10 cellular contexts compared by ENCODE assay signal in the genomic region with DNA sequence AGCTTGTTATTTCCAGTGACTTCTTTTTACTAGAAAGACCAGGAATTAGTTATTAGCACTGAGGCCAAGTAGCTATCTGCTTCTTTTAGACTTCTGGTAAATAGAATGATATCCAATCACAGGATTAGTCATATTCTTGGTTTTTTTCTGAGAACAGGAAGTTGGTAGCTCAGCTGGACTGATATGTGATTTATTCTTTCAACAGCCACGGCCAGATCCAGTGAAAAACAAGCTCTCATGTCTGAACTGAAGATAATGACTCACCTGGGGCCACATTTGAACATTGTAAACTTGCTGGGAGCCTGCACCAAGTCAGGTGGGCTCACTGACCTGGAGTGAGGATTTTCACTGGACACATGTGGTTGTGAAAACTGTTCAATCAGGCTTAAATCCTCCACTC. TPM values are rescaled to one million over a fixed set of nuclear protein-coding genes. Genes with fewer than 3 reads are reported as not detected.
DNase-seq lines count a peak whose midpoint lies in the region; ATAC-seq and TF ChIP-seq lines count a peak whose summit lies in the region.
"Had no signal": no experiment of that assay in that cellular context is flagged by ENCODE, and none has a peak within 500 bp of the region (broad histone marks: within the 10 kb centered on the region; RNA-seq: fewer than 3 reads in every experiment).

No MANE protein-coding gene starts in this region.

- ATAC-seq in HG03460 (IDR thresholded peaks at IDR 0.05; ENCODE audit: unreplicated experiment), result peak; percentile 84
- ATAC-seq in naive thymus-derived CD8-positive, alpha-beta T cell, result no peak

- no peak overlapping the region for H3K9ac ChIP-seq in smooth muscle cell (ENCODE audit: low read depth)
- H3K9ac ChIP-seq: BLaER1 had no signal

- peaks cover 39% of the 10 kb centered on the region for H3K36me3 ChIP-seq in smooth muscle cell (ENCODE audit: low read depth)
- H3K36me3 ChIP-seq: BLaER1, uterus had no signal

- peaks cover 38% of the 10 kb centered on the region for H3K4me1 Mint-ChIP-seq in activated CD4-positive, alpha-beta memory T cell treated with anti-CD3 and anti-CD28 coated beads, Interleukin-2, amount 10 ng/mL, durations not matched to agents 7 days and 5 days
- peaks cover 2% of the 10 kb centered on the region for H3K4me1 Mint-ChIP-seq in activated CD4-positive, alpha-beta memory T cell treated with anti-CD3 and anti-CD28 coated beads for 36 hours (ENCODE audit: low read depth)
- no peaks in the 10 kb centered on the region for H3K4me1 Mint-ChIP-seq in naive thymus-derived CD8-positive, alpha-beta T cell

- peaks cover 16% of the 10 kb centered on the region for H3K36me3 Mint-ChIP-seq in activated CD4-positive, alpha-beta memory T cell treated with anti-CD3 and anti-CD28 coated beads, Interleukin-2, amount 10 ng/mL, durations not matched to agents 7 days and 5 days (ENCODE audit: low read depth)
- H3K36me3 Mint-ChIP-seq in activated CD4-positive, alpha-beta memory T cell treated with anti-CD3 and anti-CD28 coated beads for 36 hours, result no peaks in the 10 kb centered on the region
- H3K36me3 Mint-ChIP-seq in naive thymus-derived CD8-positive, alpha-beta T cell, result peaks cover 0 to 11% (median 0%) of the 10 kb centered on the region in 3 donors

- 0% methylated on average over 1 of the region's 1 CpG for WGBS in smooth muscle cell (ENCODE audit: low lambda C conversion rate)

- H3K27ac Mint-ChIP-seq in activated CD4-positive, alpha-beta memory T cell treated with anti-CD3 and anti-CD28 coated beads, Interleukin-2, amount 10 ng/mL, durations not matched to agents 7 days and 5 days, result peak overlapping the region; percentile 58
- no peak overlapping the region for H3K27ac Mint-ChIP-seq in activated CD4-positive, alpha-beta memory T cell treated with anti-CD3 and anti-CD28 coated beads for 36 hours
- H3K27ac Mint-ChIP-seq in naive thymus-derived CD8-positive, alpha-beta T cell, result no peak overlapping the region

- no peak overlapping the region for H2AFZ ChIP-seq in smooth muscle cell (ENCODE audit: low read depth)

- CTCF ChIA-PET in activated CD4-positive, alpha-beta memory T cell treated with anti-CD3 and anti-CD28 coated beads, Interleukin-2, amount 10 ng/mL, durations not matched to agents 7 days and 5 days (lab: Charles Lee), result interaction anchor here (1.1 to 3.9 kb wide), 3 partner anchors 38 to 44 kb away, joined by 3 to 16 read pairs (median 5); no protein-coding TSS in a partner anchor
- CTCF ChIA-PET in activated CD4-positive, alpha-beta memory T cell treated with anti-CD3 and anti-CD28 coated beads for 36 hours (lab: Charles Lee), result interaction anchor here (1.4 kb wide), 1 partner anchor 11 kb away, joined by 3 read pairs; no protein-coding TSS in a partner anchor

- H3K27me3 ChIP-seq in smooth muscle cell (ENCODE audit: low read depth), result no peaks in the 10 kb centered on the region
- H3K27me3 ChIP-seq: BLaER1, uterus had no signal

- no peaks in the 10 kb centered on the region for H3K27me3 Mint-ChIP-seq in activated CD4-positive, alpha-beta memory T cell treated with anti-CD3 and anti-CD28 coated beads, Interleukin-2, amount 10 ng/mL, durations not matched to agents 7 days and 5 days
- H3K27me3 Mint-ChIP-seq in activated CD4-positive, alpha-beta memory T cell treated with anti-CD3 and anti-CD28 coated beads for 36 hours, result peaks cover 35% of the 10 kb centered on the region
- peaks cover 18 to 31% (median 24%) of the 10 kb centered on the region in 5 donors for H3K27me3 Mint-ChIP-seq in naive thymus-derived CD8-positive, alpha-beta T cell

- H3F3A ChIP-seq in smooth muscle cell (ENCODE audit: low read depth), result peaks cover 37% of the 10 kb centered on the region

- POLR2A ChIA-PET in activated CD4-positive, alpha-beta memory T cell treated with anti-CD3 and anti-CD28 coated beads, Interleukin-2, amount 10 ng/mL, durations not matched to agents 7 days and 5 days (lab: Charles Lee), result interaction anchor here (1.0 to 1.8 kb wide), 3 partner anchors 9 to 39 kb away, joined by 3 to 5 read pairs (median 3); no protein-coding TSS in a partner anchor
- POLR2A ChIA-PET in activated CD4-positive, alpha-beta memory T cell treated with anti-CD3 and anti-CD28 coated beads for 36 hours (lab: Charles Lee), result no interaction called here
- POLR2A ChIA-PET in naive thymus-derived CD8-positive, alpha-beta T cell (lab: Charles Lee), result no interaction called here

- peaks cover 51% of the 10 kb centered on the region for H4K20me1 ChIP-seq in smooth muscle cell (ENCODE audit: low read depth)
- H4K20me1 ChIP-seq: BLaER1 had no signal

- peak; percentile 18 for DNase-seq in activated CD4-positive, alpha-beta memory T cell treated with anti-CD3 and anti-CD28 coated beads, Interleukin-2, amount 10 ng/mL, durations not matched to agents 7 days and 5 days
- no peak for DNase-seq in activated CD4-positive, alpha-beta memory T cell treated with anti-CD3 and anti-CD28 coated beads for 36 hours
- DNase-seq in cardiac fibroblast (ENCODE audit: low read depth in 2 of 2) (peak; percentile 80 to 85), smooth muscle cell (lab: John Stamatoyannopoulos, UW; ENCODE audit: unreplicated experiment) (no peak), NCI-H1436 (lab: John Stamatoyannopoulos, UW) (no peak), substantia nigra (lab: John Stamatoyannopoulos, UW) (no peak)
- DNase-seq in naive thymus-derived CD8-positive, alpha-beta T cell, result no peak

- peaks cover 12% of the 10 kb centered on the region for H3K4me1 ChIP-seq in smooth muscle cell (ENCODE audit: low read depth)
- H3K4me1 ChIP-seq: BLaER1 had no signal

- H3K27ac ChIP-seq in smooth muscle cell (ENCODE audit: low read depth) (peak overlapping the region; percentile 69), substantia nigra (ENCODE audit: low read depth, low read length, poor library complexity, severe bottlenecking) (no peak overlapping the region)
- H3K27ac ChIP-seq: BLaER1, uterus had no signal

- no peak for TF ChIP-seq CTCF in cardiac fibroblast (IDR thresholded peaks at IDR 0.05; ENCODE audit: low read depth, low read length)
- no peak for TF ChIP-seq CTCF in smooth muscle cell (IDR thresholded peaks at IDR 0.05; ENCODE audit: borderline replicate concordance, insufficient read depth, poor library complexity, severe bottlenecking)

- intact Hi-C loops in activated CD4-positive, alpha-beta memory T cell treated with anti-CD3 and anti-CD28 coated beads for 36 hours (cut with micrococcal nuclease), result no loop called here

- peaks cover 14% of the 10 kb centered on the region for H3K9me3 Mint-ChIP-seq in activated CD4-positive, alpha-beta memory T cell treated with anti-CD3 and anti-CD28 coated beads, Interleukin-2, amount 10 ng/mL, durations not matched to agents 7 days and 5 days
- H3K9me3 Mint-ChIP-seq in activated CD4-positive, alpha-beta memory T cell treated with anti-CD3 and anti-CD28 coated beads for 36 hours, result peaks cover 4% of the 10 kb centered on the region
- peaks cover 0 to 12% (median 9%) of the 10 kb centered on the region in 9 donors for H3K9me3 Mint-ChIP-seq in naive thymus-derived CD8-positive, alpha-beta T cell

- H3K79me2 ChIP-seq in smooth muscle cell (ENCODE audit: low read depth), result no peaks in the 10 kb centered on the region

- no peaks in the 10 kb centered on the region for H3K9me3 ChIP-seq in smooth muscle cell (replicated peaks; ENCODE audit: low read depth)
- H3K9me3 ChIP-seq: uterus had no signal

- no peak overlapping the region for H3K4me3 ChIP-seq in cardiac fibroblast (replicated peaks in 1 of 2; ENCODE audit: low read depth in 2 of 2, low read length in 2 of 2)
- no peak overlapping the region for H3K4me3 ChIP-seq in smooth muscle cell
- H3K4me3 ChIP-seq: BLaER1, uterus had no signal

- peak overlapping the region; percentile 78 for H3K4me2 ChIP-seq in smooth muscle cell
- H3K4me2 ChIP-seq: BLaER1 had no signal

- H3K4me3 Mint-ChIP-seq in activated CD4-positive, alpha-beta memory T cell treated with anti-CD3 and anti-CD28 coated beads, Interleukin-2, amount 10 ng/mL, durations not matched to agents 7 days and 5 days, result peak overlapping the region; percentile 29
- H3K4me3 Mint-ChIP-seq in activated CD4-positive, alpha-beta memory T cell treated with anti-CD3 and anti-CD28 coated beads for 36 hours, result no peak overlapping the region
- H3K4me3 Mint-ChIP-seq in naive thymus-derived CD8-positive, alpha-beta T cell, result no peak overlapping the region

RNA-seq across cellular contexts. Expression of a gene that starts 48.6 kb away (rescaled TPM):
- under 1 TPM; 0.45 to 0.68 TPM for total RNA-seq in activated CD4-positive, alpha-beta memory T cell treated with anti-CD3 and anti-CD28 coated beads, Interleukin-2, amount 10 ng/mL, durations not matched to agents 7 days and 5 days
- not detected for total RNA-seq in activated CD4-positive, alpha-beta memory T cell treated with anti-CD3 and anti-CD28 coated beads for 36 hours
- total RNA-seq in smooth muscle cell, result 281 and 311 TPM in 2 replicates
- 111 and 112 TPM in 2 replicates for polyA plus RNA-seq in smooth muscle cell
- not detected for total RNA-seq in naive thymus-derived CD8-positive, alpha-beta T cell
- not detected for polyA plus RNA-seq in naive thymus-derived CD8-positive, alpha-beta T cell

Comparison
In these comparisons a context has a peak if more than half of its experiments do, and no peak if none do; other contexts are left out.
1. DNase-seq: peak in activated CD4-positive, alpha-beta memory T cell treated with anti-CD3 and anti-CD28 coated beads, Interleukin-2, amount 10 ng/mL, durations not matched to agents 7 days and 5 days (single experiment) and cardiac fibroblast (2 of 2); none in activated CD4-positive, alpha-beta memory T cell treated with anti-CD3 and anti-CD28 coated beads for 36 hours (single experiment), smooth muscle cell (single experiment), NCI-H1436 (single experiment), naive thymus-derived CD8-positive, alpha-beta T cell (0 of 10) and substantia nigra (0 of 49).
2. RNA of a gene that starts 48.6 kb away (total RNA-seq): 281 to 311 TPM in smooth muscle cell; 0.45 to 0.68 TPM in activated CD4-positive, alpha-beta memory T cell treated with anti-CD3 and anti-CD28 coated beads, Interleukin-2, amount 10 ng/mL, durations not matched to agents 7 days and 5 days, not detected in activated CD4-positive, alpha-beta memory T cell treated with anti-CD3 and anti-CD28 coated beads for 36 hours and not detected in naive thymus-derived CD8-positive, alpha-beta T cell; every median in the first group is over 100 times any median in the second.